21 cellular contexts compared by ENCODE assay signal in genomic region chr20:49169547-49169946, GRCh38. TPM values are rescaled to one million over a fixed set of nuclear protein-coding genes. Genes with fewer than 3 reads are reported as not detected.
DNase-seq lines count a peak whose midpoint lies in the region; ATAC-seq and TF ChIP-seq lines count a peak whose summit lies in the region.
"Had no signal": no experiment of that assay in that cellular context is flagged by ENCODE, and none has a peak within 500 bp of the region (broad histone marks: within the 10 kb centered on the region; RNA-seq: fewer than 3 reads in every experiment).

No MANE protein-coding gene starts in this region.

- intact Hi-C loops in activated CD4-positive, alpha-beta memory T cell treated with anti-CD3 and anti-CD28 coated beads for 36 hours (cut with micrococcal nuclease) = no loop called here
- intact Hi-C loops in thyroid gland (cut with DNase I) (no loop called here), lower leg skin (cut with DNase I; ENCODE audit: low total_unique reads) (no loop called here), body of pancreas (cut with DNase I) (no loop called here)

- no peak overlapping the region for H3K4me3 Mint-ChIP-seq in activated CD4-positive, alpha-beta memory T cell treated with anti-CD3 and anti-CD28 coated beads, Interleukin-2, amount 10 ng/mL, durations not matched to agents 7 days and 5 days
- H3K4me3 Mint-ChIP-seq in activated CD4-positive, alpha-beta memory T cell treated with anti-CD3 and anti-CD28 coated beads for 36 hours = no peak overlapping the region
- no peak overlapping the region for H3K4me3 Mint-ChIP-seq in stimulated activated naive CD8-positive, alpha-beta T cell treated with anti-CD3 and anti-CD28 coated beads, Interleukin-15, Interleukin-2, amounts not matched to agents 100 ng/mL and 50 ng/mL, for 24 hours
- H3K4me3 Mint-ChIP-seq in activated naive CD8-positive, alpha-beta T cell treated with anti-CD3 and anti-CD28 coated beads for 36 hours = no peak overlapping the region
- H3K4me3 Mint-ChIP-seq: GM23338 had no signal

- no peak for ATAC-seq in stimulated activated naive CD8-positive, alpha-beta T cell treated with anti-CD3 and anti-CD28 coated beads, Interleukin-15, Interleukin-2, amounts not matched to agents 100 U/mL and 50 U/mL, for 24 hours
- no peak for ATAC-seq in body of pancreas
- ATAC-seq: GM23338, HCT116, PC-3 had no signal

- peak overlapping the region; percentile 51 to 80 (median 69) for H3K27ac ChIP-seq in thyroid gland
- H3K27ac ChIP-seq in body of pancreas = no peak overlapping the region
- H3K27ac ChIP-seq: RWPE1 had no signal

- H3K36me3 ChIP-seq in thyroid gland (peaks cover 0 to 4% of the 10 kb centered on the region in 2 donors), body of pancreas (replicated peaks in 1 of 2; ENCODE audit: insufficient read depth in 1 of 2, low read depth in 2 of 2) (no peaks in the 10 kb centered on the region)

- TF ChIP-seq CTCF in thyroid gland (IDR thresholded peaks at IDR 0.05) (no peak), lower leg skin (IDR thresholded peaks at IDR 0.05) (no peak), body of pancreas (IDR thresholded peaks at IDR 0.05) (no peak)

- H3K4me1 ChIP-seq in thyroid gland = peaks cover 74 to 82% of the 10 kb centered on the region in 2 donors
- H3K4me1 ChIP-seq in body of pancreas = peaks cover 46% of the 10 kb centered on the region
- H3K4me1 ChIP-seq: Caco-2 had no signal

- TF ChIP-seq POLR2A in thyroid gland (IDR thresholded peaks at IDR 0.05) = no peak
- no peak for TF ChIP-seq POLR2A in lower leg skin (IDR thresholded peaks at IDR 0.05)
- no peak for TF ChIP-seq POLR2A in body of pancreas (IDR thresholded peaks at IDR 0.05)

- H3K27ac Mint-ChIP-seq in activated CD4-positive, alpha-beta memory T cell treated with anti-CD3 and anti-CD28 coated beads, Interleukin-2, amount 10 ng/mL, durations not matched to agents 7 days and 5 days = peak overlapping the region; percentile 45
- H3K27ac Mint-ChIP-seq in activated CD4-positive, alpha-beta memory T cell treated with anti-CD3 and anti-CD28 coated beads for 36 hours = no peak overlapping the region
- H3K27ac Mint-ChIP-seq in stimulated activated naive CD8-positive, alpha-beta T cell treated with anti-CD3 and anti-CD28 coated beads, Interleukin-15, Interleukin-2, amounts not matched to agents 100 ng/mL and 50 ng/mL, for 24 hours = peak overlapping the region; percentile 24
- H3K27ac Mint-ChIP-seq in activated naive CD8-positive, alpha-beta T cell treated with anti-CD3 and anti-CD28 coated beads for 36 hours = peak overlapping the region; percentile 70
- H3K27ac Mint-ChIP-seq: GM23338 had no signal

- 34 to 67% methylated on average over 2 of the region's 2 CpGs for WGBS in thyroid gland, 2 donors
- 65 to 91% methylated on average over 2 of the region's 2 CpGs for WGBS in lower leg skin, 2 donors
- WGBS in body of pancreas, 2 donors = 47 to 55% methylated on average over 2 of the region's 2 CpGs

- peaks cover 61% of the 10 kb centered on the region for H3K4me1 Mint-ChIP-seq in activated CD4-positive, alpha-beta memory T cell treated with anti-CD3 and anti-CD28 coated beads, Interleukin-2, amount 10 ng/mL, durations not matched to agents 7 days and 5 days
- peaks cover 70% of the 10 kb centered on the region for H3K4me1 Mint-ChIP-seq in activated CD4-positive, alpha-beta memory T cell treated with anti-CD3 and anti-CD28 coated beads for 36 hours (ENCODE audit: low read depth)
- peaks cover 64% of the 10 kb centered on the region for H3K4me1 Mint-ChIP-seq in stimulated activated naive CD8-positive, alpha-beta T cell treated with anti-CD3 and anti-CD28 coated beads, Interleukin-15, Interleukin-2, amounts not matched to agents 100 ng/mL and 50 ng/mL, for 24 hours (ENCODE audit: low read depth)
- H3K4me1 Mint-ChIP-seq in activated naive CD8-positive, alpha-beta T cell treated with anti-CD3 and anti-CD28 coated beads for 36 hours = peaks cover 61% of the 10 kb centered on the region

- POLR2A ChIA-PET in activated CD4-positive, alpha-beta memory T cell treated with anti-CD3 and anti-CD28 coated beads, Interleukin-2, amount 10 ng/mL, durations not matched to agents 7 days and 5 days (lab: Charles Lee) = interaction anchor here (4.3 kb wide), 1 partner anchor 11 kb away, joined by 19 read pairs; no protein-coding TSS in a partner anchor
- POLR2A ChIA-PET in activated CD4-positive, alpha-beta memory T cell treated with anti-CD3 and anti-CD28 coated beads for 36 hours (lab: Charles Lee) = no interaction called here

- no peak overlapping the region for H3K4me3 ChIP-seq in thyroid gland (replicated peaks in 1 of 3)
- H3K4me3 ChIP-seq in lower leg skin (ENCODE audit: low read depth, poor library complexity, severe bottlenecking) = no peak overlapping the region
- no peak overlapping the region for H3K4me3 ChIP-seq in body of pancreas
- H3K4me3 ChIP-seq: GM23338 had no signal

- DNase-seq in activated CD4-positive, alpha-beta memory T cell treated with anti-CD3 and anti-CD28 coated beads, Interleukin-2, amount 10 ng/mL, durations not matched to agents 7 days and 5 days = no peak
- no peak for DNase-seq in activated CD4-positive, alpha-beta memory T cell treated with anti-CD3 and anti-CD28 coated beads for 36 hours
- DNase-seq in stimulated activated naive CD8-positive, alpha-beta T cell treated with anti-CD3 and anti-CD28 coated beads, Interleukin-15, Interleukin-2, amounts not matched to agents 100 U/mL and 50 U/mL, for 24 hours = no peak
- DNase-seq in activated naive CD8-positive, alpha-beta T cell treated with anti-CD3 and anti-CD28 coated beads for 36 hours = no peak
- DNase-seq in thyroid gland = no peak
- DNase-seq in lower leg skin (ENCODE audit: low spot score in 2 of 2) = no peak
- no peak for DNase-seq in body of pancreas
- DNase-seq: C1 segment of cervical spinal cord, Caco-2, DMS153, EL, NCI-H1092, NCI-H146, NCI-H2081 treated with DMSO at 0.1 percent for 48 hours, NCI-H510A treated with DMSO at 0.1 percent for 48 hours, NCI-H82, PC-3 had no signal

- H3K9me3 ChIP-seq in thyroid gland = no peaks in the 10 kb centered on the region
- no peaks in the 10 kb centered on the region for H3K9me3 ChIP-seq in body of pancreas
- H3K9me3 ChIP-seq: Caco-2 had no signal

- no peaks in the 10 kb centered on the region for H3K27me3 Mint-ChIP-seq in activated CD4-positive, alpha-beta memory T cell treated with anti-CD3 and anti-CD28 coated beads, Interleukin-2, amount 10 ng/mL, durations not matched to agents 7 days and 5 days
- no peaks in the 10 kb centered on the region for H3K27me3 Mint-ChIP-seq in activated CD4-positive, alpha-beta memory T cell treated with anti-CD3 and anti-CD28 coated beads for 36 hours
- H3K27me3 Mint-ChIP-seq in stimulated activated naive CD8-positive, alpha-beta T cell treated with anti-CD3 and anti-CD28 coated beads, Interleukin-15, Interleukin-2, amounts not matched to agents 100 ng/mL and 50 ng/mL, for 24 hours = no peaks in the 10 kb centered on the region
- no peaks in the 10 kb centered on the region for H3K27me3 Mint-ChIP-seq in activated naive CD8-positive, alpha-beta T cell treated with anti-CD3 and anti-CD28 coated beads for 36 hours

- H3K36me3 Mint-ChIP-seq in activated CD4-positive, alpha-beta memory T cell treated with anti-CD3 and anti-CD28 coated beads, Interleukin-2, amount 10 ng/mL, durations not matched to agents 7 days and 5 days (ENCODE audit: low read depth) = peaks cover 36% of the 10 kb centered on the region
- peaks cover 12% of the 10 kb centered on the region for H3K36me3 Mint-ChIP-seq in activated CD4-positive, alpha-beta memory T cell treated with anti-CD3 and anti-CD28 coated beads for 36 hours
- peaks cover 51% of the 10 kb centered on the region for H3K36me3 Mint-ChIP-seq in stimulated activated naive CD8-positive, alpha-beta T cell treated with anti-CD3 and anti-CD28 coated beads, Interleukin-15, Interleukin-2, amounts not matched to agents 100 ng/mL and 50 ng/mL, for 24 hours (ENCODE audit: low read depth)
- peaks cover 47% of the 10 kb centered on the region for H3K36me3 Mint-ChIP-seq in activated naive CD8-positive, alpha-beta T cell treated with anti-CD3 and anti-CD28 coated beads for 36 hours

- H3K27me3 ChIP-seq in thyroid gland (no peaks in the 10 kb centered on the region), body of pancreas (no peaks in the 10 kb centered on the region)

- no peaks in the 10 kb centered on the region for H3K9me3 Mint-ChIP-seq in activated CD4-positive, alpha-beta memory T cell treated with anti-CD3 and anti-CD28 coated beads, Interleukin-2, amount 10 ng/mL, durations not matched to agents 7 days and 5 days
- H3K9me3 Mint-ChIP-seq in activated CD4-positive, alpha-beta memory T cell treated with anti-CD3 and anti-CD28 coated beads for 36 hours = no peaks in the 10 kb centered on the region
- H3K9me3 Mint-ChIP-seq in stimulated activated naive CD8-positive, alpha-beta T cell treated with anti-CD3 and anti-CD28 coated beads, Interleukin-15, Interleukin-2, amounts not matched to agents 100 ng/mL and 50 ng/mL, for 24 hours = no peaks in the 10 kb centered on the region
- no peaks in the 10 kb centered on the region for H3K9me3 Mint-ChIP-seq in activated naive CD8-positive, alpha-beta T cell treated with anti-CD3 and anti-CD28 coated beads for 36 hours
- H3K9me3 Mint-ChIP-seq: GM23338 had no signal

- CTCF ChIA-PET in activated CD4-positive, alpha-beta memory T cell treated with anti-CD3 and anti-CD28 coated beads, Interleukin-2, amount 10 ng/mL, durations not matched to agents 7 days and 5 days (lab: Charles Lee) = no interaction called here
- CTCF ChIA-PET in activated CD4-positive, alpha-beta memory T cell treated with anti-CD3 and anti-CD28 coated beads for 36 hours (lab: Charles Lee) = no interaction called here

RNA-seq across cellular contexts. Expression of gene STAU1, which starts 18.6 kb away (rescaled TPM):
- total RNA-seq in activated CD4-positive, alpha-beta memory T cell treated with anti-CD3 and anti-CD28 coated beads, Interleukin-2, amount 10 ng/mL, durations not matched to agents 7 days and 5 days = 10 to 100 TPM; 56.6 to 60.5 TPM
- total RNA-seq in activated CD4-positive, alpha-beta memory T cell treated with anti-CD3 and anti-CD28 coated beads for 36 hours = 10 to 100 TPM; 59.8 to 62.3 TPM
- total RNA-seq in activated naive CD8-positive, alpha-beta T cell treated with anti-CD3 and anti-CD28 coated beads for 36 hours = 10 to 100 TPM; 72.6 TPM
- total RNA-seq in thyroid gland (100 to 1,000 TPM; 154 to 231 (median 167) TPM), lower leg skin (10 to 100 TPM; 68.4 to 90.0 (median 77.0) TPM), body of pancreas (10 to 100 TPM; 50.4 to 78.3 TPM)

RNA-seq across cellular contexts. Expression of gene DDX27, which starts 49.7 kb away (rescaled TPM):
- total RNA-seq in activated CD4-positive, alpha-beta memory T cell treated with anti-CD3 and anti-CD28 coated beads, Interleukin-2, amount 10 ng/mL, durations not matched to agents 7 days and 5 days = 10 to 100 TPM; 32.5 to 34.2 TPM
- total RNA-seq in activated CD4-positive, alpha-beta memory T cell treated with anti-CD3 and anti-CD28 coated beads for 36 hours = 10 to 100 TPM; 42.8 to 43.5 TPM
- total RNA-seq in activated naive CD8-positive, alpha-beta T cell treated with anti-CD3 and anti-CD28 coated beads for 36 hours = 10 to 100 TPM; 65.4 to 67.6 TPM
- total RNA-seq in thyroid gland (10 to 100 TPM; 30.4 to 45.8 (median 38.2) TPM), lower leg skin (10 to 100 TPM; 33.9 to 38.0 (median 36.7) TPM), body of pancreas (10 to 100 TPM; 18.2 to 42.8 TPM)

Comparison
In these comparisons a context has a peak if more than half of its experiments do, and no peak if none do; other contexts are left out.
1. H3K27ac ChIP-seq: peak in thyroid gland (3 of 3); none in body of pancreas (0 of 4).